ENCODE assay signal across 1 cellular context in genomic region chr9:114721491-114722362, GRCh38.
A peak's percentile ranks its signal among the peaks of the same experiment; 100 is the strongest.
TF ChIP-seq lines count a peak whose summit lies in the region.

No MANE protein-coding gene starts in this region.

TF ChIP-seq in HepG2, 621 proteins besides CTCF, POLR2A, EP300 and RAD21 (continued from another document and continues in another):
- peak; percentile 61 for TF ChIP-seq ARID3A (IDR thresholded peaks at IDR 0.05; ENCODE audit: low read depth, low read length)
- TF ChIP-seq ZNF142 (CRISPR knock-in tag; IDR thresholded peaks at IDR 0.05), result peak; percentile 85
- TF ChIP-seq ZNF510 (CRISPR knock-in tag; IDR thresholded peaks at IDR 0.05; ENCODE audit: low read depth), result peak; percentile 88; the same call in 1 of the 2 replicates
- no peak for TF ChIP-seq GMEB2 (CRISPR knock-in tag; IDR thresholded peaks at IDR 0.05; ENCODE audit: low read depth)
- TF ChIP-seq SNAPC5 (CRISPR knock-in tag; IDR thresholded peaks at IDR 0.05; ENCODE audit: borderline replicate concordance), result no peak
- 0 out of 2 replicates have a peak, but pooled peaks have one; percentile 51 for TF ChIP-seq ZNF318 (CRISPR knock-in tag; IDR thresholded peaks at IDR 0.05)
- peak; percentile 96 for TF ChIP-seq TBL1XR1 (IDR thresholded peaks at IDR 0.05; ENCODE audit: borderline replicate concordance, low read length, partially characterized antibody)
- peak; percentile 85 for TF ChIP-seq THAP11 (CRISPR knock-in tag; IDR thresholded peaks at IDR 0.05)
- no peak for TF ChIP-seq PAWR (CRISPR knock-in tag; IDR thresholded peaks at IDR 0.05; ENCODE audit: borderline replicate concordance)
- peak; percentile 46; the same call in 1 of the 2 replicates for TF ChIP-seq ZBTB7B (CRISPR knock-in tag; IDR thresholded peaks at IDR 0.05)
- peak; percentile 82 for TF ChIP-seq PHF21A (CRISPR knock-in tag; IDR thresholded peaks at IDR 0.05)
- no peak for TF ChIP-seq ZNF704 (CRISPR knock-in tag; IDR thresholded peaks at IDR 0.05; ENCODE audit: borderline replicate concordance)
- no peak for TF ChIP-seq NR3C1 (CRISPR knock-in tag; IDR thresholded peaks at IDR 0.05)
- TF ChIP-seq POGZ (CRISPR knock-in tag; IDR thresholded peaks at IDR 0.05), result peak; percentile 75
- TF ChIP-seq ZNF850 (CRISPR knock-in tag; conservative IDR thresholded peaks at IDR 0.05), result no peak
- TF ChIP-seq SALL1 (CRISPR knock-in tag; IDR thresholded peaks at IDR 0.05), result peak; percentile 96
- TF ChIP-seq ZNF572 (CRISPR knock-in tag; IDR thresholded peaks at IDR 0.05), result no peak
- TF ChIP-seq NR2F1 (CRISPR knock-in tag; IDR thresholded peaks at IDR 0.05), result peak; percentile 76 to 88
- no peak for TF ChIP-seq MED8 (CRISPR knock-in tag; IDR thresholded peaks at IDR 0.05; ENCODE audit: insufficient replicate concordance)
- TF ChIP-seq SRSF1 (optimal IDR thresholded peaks at IDR 0.05; ENCODE audit: low read depth, low read length), result no peak
- peak; percentile 26; the same call in 1 of the 2 replicates for TF ChIP-seq ZNF224 (CRISPR knock-in tag; IDR thresholded peaks at IDR 0.05)
- peak; percentile 84; the same call in 1 of the 2 replicates for TF ChIP-seq ZSCAN21 (CRISPR knock-in tag; IDR thresholded peaks at IDR 0.05; ENCODE audit: borderline replicate concordance)
- peak; percentile 96 for TF ChIP-seq ZBTB43 (CRISPR knock-in tag; conservative IDR thresholded peaks at IDR 0.05)
- no peak for TF ChIP-seq ZSCAN5A (CRISPR knock-in tag; IDR thresholded peaks at IDR 0.05; ENCODE audit: borderline replicate concordance)
- TF ChIP-seq ZNF263 (CRISPR knock-in tag; IDR thresholded peaks at IDR 0.05), result peak; percentile 74
- no peak for TF ChIP-seq HNRNPUL1 (IDR thresholded peaks at IDR 0.05; ENCODE audit: low read depth, low read length)
- peak; percentile 96 for TF ChIP-seq ARNTL (CRISPR knock-in tag; IDR thresholded peaks at IDR 0.05)
- TF ChIP-seq ZNF557 (CRISPR knock-in tag; IDR thresholded peaks at IDR 0.05), result peak; percentile 81
- no peak for TF ChIP-seq BRD4 (CRISPR knock-in tag; IDR thresholded peaks at IDR 0.05)
- TF ChIP-seq STAG1 (CRISPR knock-in tag; IDR thresholded peaks at IDR 0.05), result peak; percentile 36; the same call in 1 of the 2 replicates
- TF ChIP-seq ZNF543 (CRISPR knock-in tag; IDR thresholded peaks at IDR 0.05), result peak; percentile 74; the same call in 1 of the 2 replicates
- peak; percentile 80 for TF ChIP-seq STAT6 (CRISPR knock-in tag; IDR thresholded peaks at IDR 0.05; ENCODE audit: borderline replicate concordance)
